8 cellular contexts compared by ENCODE assay signal in genomic region chr1:237901284-237901870, GRCh38. TPM values are rescaled to one million over a fixed set of nuclear protein-coding genes. Genes with fewer than 3 reads are reported as not detected.
DNase-seq lines count a peak whose midpoint lies in the region; ATAC-seq, FAIRE-seq and TF ChIP-seq lines count a peak whose summit lies in the region.

No MANE protein-coding gene starts in this region.

- no peak for FAIRE-seq in GM12891 (lab: Jason Lieb, UNC)

- DNase-seq in GM12891 (ENCODE audit: insufficient read length, low spot score) (peak; percentile 16), SW480 (ENCODE audit: low spot score) (peak; percentile 50), kidney tubule cell (ENCODE audit: low spot score) (peak; percentile 67), OCI-M2 (lab: John Stamatoyannopoulos, UW; ENCODE audit: unreplicated experiment) (no peak), DMS153 treated with DMSO at 0.1 percent for 48 hours (lab: John Stamatoyannopoulos, UW; ENCODE audit: unreplicated experiment) (no peak)
- no peak for DNase-seq in stimulated activated CD4-positive, alpha-beta T cell treated with anti-CD3 and anti-CD28 coated beads, Interleukin-4, amount 100 ng/mL, for 24 hours

- no peak for TF ChIP-seq POLR2A in GM12891 (IDR thresholded peaks at IDR 0.05; ENCODE audit: low read depth, low read length)

- peak; percentile 71 for ATAC-seq in HG03460 (IDR thresholded peaks at IDR 0.05; ENCODE audit: unreplicated experiment)
- ATAC-seq in activated CD4-positive, CD25-positive, alpha-beta regulatory T cell treated with anti-CD3 and anti-CD28 coated beads, Interleukin-2, amount 50 U/mL, for 24 hours, result no peak

TF ChIP-seq in GM12891, 5 proteins besides CTCF, POLR2A, EP300 and RAD21:
- no peak for TF ChIP-seq SPI1 (IDR thresholded peaks at IDR 0.05; ENCODE audit: low read depth, low read length)
- TF ChIP-seq PAX5 (IDR thresholded peaks at IDR 0.05; ENCODE audit: insufficient read depth, low read length, severe bottlenecking), result no peak
- TF ChIP-seq POU2F2 (IDR thresholded peaks at IDR 0.05; ENCODE audit: low read depth, low read length), result no peak
- no peak for TF ChIP-seq TAF1 (IDR thresholded peaks at IDR 0.05; ENCODE audit: low read depth, low read length)
- TF ChIP-seq POLR2AphosphoS5 (IDR thresholded peaks at IDR 0.05; ENCODE audit: low read depth, low read length), result no peak

RNA-seq across cellular contexts. Expression of gene ZP4, which starts 10.7 kb away (rescaled TPM):
- not detected for polyA plus RNA-seq in GM12891 (2012; ENCODE audit: low read depth, missing spikeins)

Comparison
In these comparisons a context has a peak if more than half of its experiments do, and no peak if none do; other contexts are left out.
1. DNase-seq: peak in GM12891 (single experiment), SW480 (single experiment) and kidney tubule cell (single experiment); none in stimulated activated CD4-positive, alpha-beta T cell treated with anti-CD3 and anti-CD28 coated beads, Interleukin-4, amount 100 ng/mL, for 24 hours (single experiment), OCI-M2 (single experiment) and DMS153 treated with DMSO at 0.1 percent for 48 hours (single experiment).